9 cellular contexts compared by ENCODE assay signal in the genomic region with DNA sequence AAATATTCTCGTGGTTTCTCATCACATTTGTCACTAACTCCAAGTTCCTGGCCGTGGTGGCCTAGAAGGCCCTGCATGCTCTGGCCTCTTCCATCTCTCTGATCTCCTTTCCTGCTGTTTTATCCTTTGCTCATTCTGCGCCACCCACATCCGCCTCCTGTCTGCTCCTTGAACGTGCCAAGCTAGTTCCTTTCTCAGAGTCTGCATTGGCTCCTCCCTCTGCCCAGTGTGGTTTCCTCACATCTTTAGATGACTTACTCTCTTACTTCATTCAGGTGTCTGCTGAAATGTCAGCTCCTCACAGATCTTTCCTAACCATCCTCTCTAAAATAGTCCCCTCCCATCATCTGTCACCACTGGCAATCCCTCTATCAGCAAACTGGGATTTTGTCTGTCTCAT.
A peak's percentile ranks its signal among the peaks of the same experiment; 100 is the strongest.
DNase-seq lines count a peak whose midpoint lies in the region; ATAC-seq and TF ChIP-seq lines count a peak whose summit lies in the region.
"Had no signal": no experiment of that assay in that cellular context is flagged by ENCODE, and none has a peak within 500 bp of the region (broad histone marks: within the 10 kb centered on the region; RNA-seq: fewer than 3 reads in every experiment).

No MANE protein-coding gene starts in this region.

- intact Hi-C loops in heart right ventricle (cut with DNase I), result no loop called here

- no peaks in the 10 kb centered on the region for H3K9me3 ChIP-seq in heart right ventricle

- H3K4me3 ChIP-seq in AG10803 (ENCODE audit: low read length) (no peak overlapping the region), heart right ventricle (no peak overlapping the region)

- ATAC-seq in HG03469 (IDR thresholded peaks at IDR 0.05; ENCODE audit: unreplicated experiment), result peak; percentile 49
- peak in 5 of 8 donors; percentile 28 to 65 (median 42) for ATAC-seq in heart right ventricle
- ATAC-seq in GM21515 (IDR thresholded peaks at IDR 0.05; ENCODE audit: unreplicated experiment), result no peak
- no peak for ATAC-seq in HG03354 (IDR thresholded peaks at IDR 0.05; ENCODE audit: poor library complexity, severe bottlenecking, unreplicated experiment)

- no peaks in the 10 kb centered on the region for H3K36me3 ChIP-seq in heart right ventricle

- DNase-seq in AG10803 (ENCODE audit: low read depth), result peak; percentile 24
- peak; percentile 6 to 31 for DNase-seq in activated CD8-positive, alpha-beta memory T cell treated with anti-CD3 and anti-CD28 coated beads for 4 hours (ENCODE audit: low read depth in 2 of 2)
- DNase-seq in heart right ventricle, result no peak
- DNase-seq in stimulated activated CD8-positive, alpha-beta memory T cell treated with anti-CD3 and anti-CD28 coated beads, Interleukin-4, amount 100 ng/mL, for 24 hours (ENCODE audit: low read depth), result peak; percentile 38
- DNase-seq in NCI-H1694 treated with DMSO at 0.1 percent for 48 hours (lab: John Stamatoyannopoulos, UW), result no peak

- TF ChIP-seq CTCF in AG10803 (conservative IDR thresholded peaks at IDR 0.05; ENCODE audit: low read length) (no peak), heart right ventricle (IDR thresholded peaks at IDR 0.05) (no peak)

- H3K4me1 ChIP-seq in heart right ventricle, result peaks cover 0 to 34% (median 6%) of the 10 kb centered on the region in 9 donors

- H3K27me3 ChIP-seq in heart right ventricle, result no peaks in the 10 kb centered on the region

- peak overlapping the region in 5 of 10 donors; percentile 24 to 65 (median 41) for H3K27ac ChIP-seq in heart right ventricle
- H3K27ac ChIP-seq: C4-2B had no signal

- WGBS in heart right ventricle, 2 donors, result 70 to 74% methylated on average over 5 of the region's 5 CpGs

Comparison
In these comparisons a context has a peak if more than half of its experiments do, and no peak if none do; other contexts are left out.
1. DNase-seq: peak in AG10803 (single experiment), activated CD8-positive, alpha-beta memory T cell treated with anti-CD3 and anti-CD28 coated beads for 4 hours (2 of 2) and stimulated activated CD8-positive, alpha-beta memory T cell treated with anti-CD3 and anti-CD28 coated beads, Interleukin-4, amount 100 ng/mL, for 24 hours (single experiment); none in heart right ventricle (0 of 2) and NCI-H1694 treated with DMSO at 0.1 percent for 48 hours (single experiment).
2. ATAC-seq: peak in HG03469 (single experiment) and heart right ventricle (5 of 8); none in GM21515 (single experiment) and HG03354 (single experiment).